28 cellular contexts compared by ENCODE assay signal in genomic region chr3:153848701-153849100, GRCh38.
DNase-seq lines count a peak whose midpoint lies in the region; ATAC-seq and TF ChIP-seq lines count a peak whose summit lies in the region.
"Had no signal": no experiment of that assay in that cellular context is flagged by ENCODE, and none has a peak within 500 bp of the region (broad histone marks: within the 10 kb centered on the region; RNA-seq: fewer than 3 reads in every experiment).

No MANE protein-coding gene starts in this region.

- DNase-seq in COR-L47 (lab: John Stamatoyannopoulos, UW) (peak; percentile 46), G401 (ENCODE audit: low spot score) (peak; percentile 1), endodermal cell (no peak), GM19238 (ENCODE audit: insufficient read length, low spot score) (no peak)
- DNase-seq: activated CD4-positive, alpha-beta T cell treated with anti-CD3 and anti-CD28 coated beads for 4 hours; activated T-cell treated with anti-CD3 and anti-CD28 coated beads for 4 hours; colonic mucosa; effector CD4-positive, alpha-beta T cell; EL; islet precursor cell; KBM-7; left ventricle myocardium superior; NCI-H1092; NCI-H2029; NCI-H345; NCI-H774; psoas muscle; stimulated activated CD4-positive, alpha-beta T cell treated with anti-CD3 and anti-CD28 coated beads, Interleukin-15, amount 100 ng/mL, for 24 hours; stimulated activated CD4-positive, alpha-beta T cell treated with anti-CD3 and anti-CD28 coated beads, Interleukin-4, amount 100 ng/mL, for 4 hours; T-helper 9 cell; transverse colon had no signal

- TF ChIP-seq RAD21 in neural cell (conservative IDR thresholded peaks at IDR 0.05) = no peak

- H3K36me3 ChIP-seq in endodermal cell (ENCODE audit: control insufficient read depth, insufficient read depth, low read length) = no peaks in the 10 kb centered on the region
- no peaks in the 10 kb centered on the region for H3K36me3 ChIP-seq in neural cell (ENCODE audit: insufficient read depth, low read length)
- H3K36me3 ChIP-seq: BLaER1 treated with 17β-estradiol and CSF1 and Interleukin-3, amounts not matched to agents 10 nM and 100 nM; colonic mucosa; transverse colon had no signal

- H3K27ac Mint-ChIP-seq in endodermal cell = no peak overlapping the region
- H3K27ac Mint-ChIP-seq: activated naive CD4-positive, alpha-beta T cell treated with anti-CD3 and anti-CD28 coated beads, Interleukin-2, amount 50 U/mL, for 72 hours; activated T-helper 2 cell treated with anti-CD3 and anti-CD28 coated beads, Interferon-gamma antibody, Interleukin-2, Interleukin-4, amounts not matched to agents 10 μg/mL and 5 μg/mL and 100 μg/mL, durations not matched to agents 14 hours and 24 hours and 36 hours had no signal

- in situ Hi-C loops in G401 (cut with HindIII; ENCODE audit: low sequenced_read_pairs) = no loop called here

- H3K9ac ChIP-seq in endodermal cell (ENCODE audit: extremely low read depth, low read length, poor library complexity, severe bottlenecking) = no peak overlapping the region
- no peak overlapping the region for H3K9ac ChIP-seq in neural cell (ENCODE audit: low read length)
- H3K9ac ChIP-seq: BLaER1 treated with 17β-estradiol and CSF1 and Interleukin-3, amounts not matched to agents 10 nM and 100 nM had no signal

- no peaks in the 10 kb centered on the region for H3K4me1 Mint-ChIP-seq in endodermal cell

- no peaks in the 10 kb centered on the region for H3K27me3 Mint-ChIP-seq in endodermal cell (ENCODE audit: insufficient read depth)

- 57 to 85% methylated on average over 2 to 3 of the region's 3 CpGs for WGBS in endodermal cell (ENCODE audit: insufficient coverage in 1 of 2, insufficient read length in 1 of 2), 2 experiments

- no peaks in the 10 kb centered on the region for H4K20me1 ChIP-seq in neural cell (ENCODE audit: insufficient read depth)
- H4K20me1 ChIP-seq: BLaER1 treated with 17β-estradiol and CSF1 and Interleukin-3, amounts not matched to agents 10 nM and 100 nM had no signal

- H3K4me3 ChIP-seq in endodermal cell (ENCODE audit: low read length) (no peak overlapping the region), neural cell (ENCODE audit: low read length) (peak overlapping the region; percentile 37)
- H3K4me3 ChIP-seq: BLaER1 treated with 17β-estradiol and CSF1 and Interleukin-3, amounts not matched to agents 10 nM and 100 nM; colonic mucosa; psoas muscle; transverse colon had no signal

- no peaks in the 10 kb centered on the region for H3F3A ChIP-seq in neural cell (ENCODE audit: insufficient read depth, low read length, poor library complexity, severe bottlenecking)

- no peak overlapping the region for H2AFZ ChIP-seq in neural cell (ENCODE audit: low read depth, low read length)

- no peak overlapping the region for H3K4me3 Mint-ChIP-seq in endodermal cell

- H3K9me2 ChIP-seq in neural cell (ENCODE audit: insufficient read depth, low read length) = no peaks in the 10 kb centered on the region

- H3K79me2 ChIP-seq in neural cell (replicated peaks; ENCODE audit: insufficient read depth, low read length) = no peaks in the 10 kb centered on the region

- ATAC-seq in GM21381 (IDR thresholded peaks at IDR 0.05; ENCODE audit: unreplicated experiment) (no peak), GM19455 (IDR thresholded peaks at IDR 0.05; ENCODE audit: unreplicated experiment) (no peak)
- ATAC-seq: activated naive CD4-positive, alpha-beta T cell treated with anti-CD3 and anti-CD28 coated beads, Interleukin-2, amount 50 U/mL, for 72 hours; left ventricle myocardium superior; psoas muscle had no signal

- H3K36me3 Mint-ChIP-seq in endodermal cell (ENCODE audit: low read depth) = no peaks in the 10 kb centered on the region
- H3K36me3 Mint-ChIP-seq: activated naive CD4-positive, alpha-beta T cell treated with anti-CD3 and anti-CD28 coated beads, Interleukin-2, amount 50 U/mL, for 72 hours had no signal

- TF ChIP-seq CTCF in endodermal cell (conservative IDR thresholded peaks at IDR 0.05) (no peak), neural cell (IDR thresholded peaks at IDR 0.05; ENCODE audit: poor library complexity, severe bottlenecking) (no peak)

- no peaks in the 10 kb centered on the region for H3K9me3 Mint-ChIP-seq in endodermal cell
- H3K9me3 Mint-ChIP-seq: activated naive CD4-positive, alpha-beta T cell treated with anti-CD3 and anti-CD28 coated beads, Interleukin-2, amount 50 U/mL, for 72 hours; activated T-helper 2 cell treated with anti-CD3 and anti-CD28 coated beads, Interferon-gamma antibody, Interleukin-2, Interleukin-4, amounts not matched to agents 10 μg/mL and 5 μg/mL and 100 μg/mL, durations not matched to agents 14 hours and 24 hours and 36 hours had no signal

- peak overlapping the region; percentile 32 for H3K27ac ChIP-seq in endodermal cell (ENCODE audit: low read depth, low read length)
- H3K27ac ChIP-seq in neural cell (ENCODE audit: low read length) = peak overlapping the region; percentile 30
- H3K27ac ChIP-seq: BLaER1 treated with 17β-estradiol and CSF1 and Interleukin-3, amounts not matched to agents 10 nM and 100 nM; colonic mucosa; epithelial cell of prostate; psoas muscle; transverse colon had no signal

- peak; percentile 55 for TF ChIP-seq EP300 in neural cell (conservative IDR thresholded peaks at IDR 0.05; ENCODE audit: poor library complexity, severe bottlenecking)

- H3K9me3 ChIP-seq in endodermal cell (ENCODE audit: control insufficient read depth, low read length) (no peaks in the 10 kb centered on the region), neural cell (ENCODE audit: low read length) (no peaks in the 10 kb centered on the region)
- H3K9me3 ChIP-seq: BLaER1 treated with 17β-estradiol and CSF1 and Interleukin-3, amounts not matched to agents 10 nM and 100 nM; colonic mucosa; psoas muscle; transverse colon had no signal

- H3K4me2 ChIP-seq in neural cell (ENCODE audit: low read length) = peak overlapping the region; percentile 43
- H3K4me2 ChIP-seq: BLaER1 treated with 17β-estradiol and CSF1 and Interleukin-3, amounts not matched to agents 10 nM and 100 nM had no signal

- H3K4me1 ChIP-seq in endodermal cell (ENCODE audit: control insufficient read depth, insufficient read depth, low read length) = no peaks in the 10 kb centered on the region
- H3K4me1 ChIP-seq: BLaER1 treated with 17β-estradiol and CSF1 and Interleukin-3, amounts not matched to agents 10 nM and 100 nM; colonic mucosa; psoas muscle; transverse colon had no signal

- H3K27me3 ChIP-seq in endodermal cell (ENCODE audit: control insufficient read depth, insufficient read depth, low read length, poor library complexity, severe bottlenecking) (no peaks in the 10 kb centered on the region), neural cell (ENCODE audit: insufficient read depth, low read depth, low read length) (no peaks in the 10 kb centered on the region)
- H3K27me3 ChIP-seq: BLaER1 treated with 17β-estradiol and CSF1 and Interleukin-3, amounts not matched to agents 10 nM and 100 nM; colonic mucosa; transverse colon had no signal

TF ChIP-seq in neural cell, 6 proteins besides CTCF, POLR2A, EP300 and RAD21:
- TF ChIP-seq SMC3 (conservative IDR thresholded peaks at IDR 0.05; ENCODE audit: poor library complexity) = peak; percentile 20
- TF ChIP-seq TAF1 (IDR thresholded peaks at IDR 0.05; ENCODE audit: low read depth) = no peak
- no peak for TF ChIP-seq EZH2 (IDR thresholded peaks at IDR 0.05; ENCODE audit: borderline replicate concordance, insufficient read depth, low read length, poor library complexity, severe bottlenecking)
- TF ChIP-seq REST (IDR thresholded peaks at IDR 0.05; ENCODE audit: borderline replicate concordance) = no peak
- peak; percentile 17 for TF ChIP-seq MXI1 (conservative IDR thresholded peaks at IDR 0.05; ENCODE audit: poor library complexity, severe bottlenecking)
- TF ChIP-seq POLR2AphosphoS5 (IDR thresholded peaks at IDR 0.05) = peak; percentile 41

Comparison
In these comparisons a context has a peak if more than half of its experiments do, and no peak if none do; other contexts are left out.
1. DNase-seq: peak in COR-L47 (single experiment) and G401 (single experiment); none in endodermal cell (single experiment) and GM19238 (single experiment).